ENCODE assay signal across 9 cellular contexts in genomic region chr7:116864084-116864483, GRCh38. TPM values are rescaled to one million over a fixed set of nuclear protein-coding genes. Genes with fewer than 3 reads are reported as not detected.
DNase-seq lines count a peak whose midpoint lies in the region; ATAC-seq and TF ChIP-seq lines count a peak whose summit lies in the region.
"Had no signal": no experiment of that assay in that cellular context is flagged by ENCODE, and none has a peak within 500 bp of the region (broad histone marks: within the 10 kb centered on the region; RNA-seq: fewer than 3 reads in every experiment).

No MANE protein-coding gene starts in this region.

- no TSS peak for BruUV-seq in PC-3 (replicated peaks; lab: Mats Ljungman, UMichigan)

- H4K20me1 ChIP-seq in DOHH2 (ENCODE audit: control insufficient read depth, insufficient read depth, low read depth, low read length): peaks cover 17% of the 10 kb centered on the region
- H4K20me1 ChIP-seq in PC-3 (ENCODE audit: low read length): peaks cover 32% of the 10 kb centered on the region

- DNase-seq in PC-3: no peak
- DNase-seq in epithelial cell of esophagus (ENCODE audit: low read depth): no peak
- DNase-seq in T1000 (lab: John Stamatoyannopoulos, UW): no peak
- no peak for DNase-seq in middle frontal gyrus (ENCODE audit: extremely low spot score, low spot score)
- DNase-seq in ecto neural progenitor cell (ENCODE audit: low spot score): no peak
- DNase-seq: left colon had no signal

- H3K79me2 ChIP-seq in DOHH2 (ENCODE audit: control insufficient read depth, low read length) (peaks cover 67% of the 10 kb centered on the region), PC-3 (ENCODE audit: low read length) (peaks cover 66% of the 10 kb centered on the region), parathyroid adenoma (peaks cover 48% of the 10 kb centered on the region)

- no peak for ATAC-seq in PC-3
- ATAC-seq in GM18505 (IDR thresholded peaks at IDR 0.05; ENCODE audit: unreplicated experiment): no peak
- ATAC-seq: left colon had no signal

- H3K4me1 ChIP-seq in DOHH2 (ENCODE audit: control insufficient read depth, low read length) (peaks cover 27% of the 10 kb centered on the region), PC-3 (ENCODE audit: insufficient read depth, low read length) (peaks cover 13% of the 10 kb centered on the region), parathyroid adenoma (peaks cover 3% of the 10 kb centered on the region)

- no peaks in the 10 kb centered on the region for H3K9me2 ChIP-seq in DOHH2 (replicated peaks; ENCODE audit: control insufficient read depth, low read length)
- no peaks in the 10 kb centered on the region for H3K9me2 ChIP-seq in PC-3 (replicated peaks; ENCODE audit: low read length)

- H2AFZ ChIP-seq in PC-3 (ENCODE audit: low read length) (no peak overlapping the region), parathyroid adenoma (no peak overlapping the region)

- H3F3A ChIP-seq in DOHH2 (ENCODE audit: control insufficient read depth, insufficient read depth) (no peaks in the 10 kb centered on the region), PC-3 (ENCODE audit: low read length, unreplicated experiment) (no peaks in the 10 kb centered on the region)

- TF ChIP-seq POLR2A in GM18505 (IDR thresholded peaks at IDR 0.05; ENCODE audit: borderline replicate concordance, extremely low read depth, insufficient read depth, insufficient read length): no peak

- H3K9ac ChIP-seq in PC-3 (ENCODE audit: low read length) (peak overlapping the region; percentile 75), parathyroid adenoma (no peak overlapping the region)

- intact Hi-C loops in PC-3 (cut with micrococcal nuclease): no loop called here

- H3K4me2 ChIP-seq in DOHH2 (ENCODE audit: low read length) (peak overlapping the region; percentile 89), PC-3 (ENCODE audit: low read length) (peak overlapping the region; percentile 90), parathyroid adenoma (ENCODE audit: low read length) (peak overlapping the region; percentile 83)

- no peaks in the 10 kb centered on the region for H3K9me3 ChIP-seq in DOHH2 (ENCODE audit: control insufficient read depth, insufficient read depth, low read length)
- H3K9me3 ChIP-seq in PC-3 (ENCODE audit: low read length): no peaks in the 10 kb centered on the region
- H3K9me3 ChIP-seq in parathyroid adenoma (ENCODE audit: control insufficient read depth, low read length): no peaks in the 10 kb centered on the region

- H3K4me3 ChIP-seq in DOHH2 (ENCODE audit: low read length): peak overlapping the region; percentile 91
- H3K4me3 ChIP-seq in PC-3 (ENCODE audit: low read length): peak overlapping the region; percentile 88
- peak overlapping the region; percentile 78 for H3K4me3 ChIP-seq in epithelial cell of esophagus (ENCODE audit: low read length)
- H3K4me3 ChIP-seq in parathyroid adenoma (ENCODE audit: low read depth, low read length): peak overlapping the region; percentile 85

- CTCF ChIA-PET in PC-3 (lab: Charles Lee): no interaction called here

- POLR2A ChIA-PET in PC-3 (lab: Charles Lee; ENCODE audit: unreplicated experiment): interaction anchor here (0.7 kb wide), 1 partner anchor 9 kb away, joined by 3 read pairs; no protein-coding TSS in a partner anchor

- no peak overlapping the region for H3K27ac ChIP-seq in DOHH2 (ENCODE audit: low read depth, low read length)
- no peak overlapping the region for H3K27ac ChIP-seq in PC-3 (ENCODE audit: low read length)
- no peak overlapping the region for H3K27ac ChIP-seq in parathyroid adenoma

- peaks cover 10% of the 10 kb centered on the region; the same call in 1 of the 2 replicates for H3K36me3 ChIP-seq in DOHH2 (ENCODE audit: control insufficient read depth, low read length)
- no peaks in the 10 kb centered on the region for H3K36me3 ChIP-seq in PC-3 (ENCODE audit: low read depth, low read length)
- no peaks in the 10 kb centered on the region for H3K36me3 ChIP-seq in parathyroid adenoma (ENCODE audit: control insufficient read depth, insufficient read depth, low read length)

- TF ChIP-seq CTCF in DOHH2 (IDR thresholded peaks at IDR 0.05; ENCODE audit: low read depth, low read length, poor library complexity, severe bottlenecking): no peak
- TF ChIP-seq CTCF in PC-3 (conservative IDR thresholded peaks at IDR 0.05; ENCODE audit: low read depth, low read length): no peak
- TF ChIP-seq CTCF in epithelial cell of esophagus (IDR thresholded peaks at IDR 0.05; ENCODE audit: insufficient read depth, low read depth, low read length, missing control alignments): no peak
- no peak for TF ChIP-seq CTCF in parathyroid adenoma (IDR thresholded peaks at IDR 0.05)

- no peaks in the 10 kb centered on the region for H3K27me3 ChIP-seq in DOHH2 (ENCODE audit: control insufficient read depth, low read length)
- H3K27me3 ChIP-seq in PC-3 (ENCODE audit: low read length): no peaks in the 10 kb centered on the region
- no peaks in the 10 kb centered on the region for H3K27me3 ChIP-seq in parathyroid adenoma (ENCODE audit: control insufficient read depth, insufficient read depth, low read length)

RNA-seq across cellular contexts. Expression of gene CAPZA2, which starts 1.7 kb away (rescaled TPM):
- total RNA-seq in PC-3 (2014; rRNA removed): 27.7 and 57.7 TPM in 2 replicates
